ENCODE assay signal across 10 cellular contexts in the genomic region with DNA sequence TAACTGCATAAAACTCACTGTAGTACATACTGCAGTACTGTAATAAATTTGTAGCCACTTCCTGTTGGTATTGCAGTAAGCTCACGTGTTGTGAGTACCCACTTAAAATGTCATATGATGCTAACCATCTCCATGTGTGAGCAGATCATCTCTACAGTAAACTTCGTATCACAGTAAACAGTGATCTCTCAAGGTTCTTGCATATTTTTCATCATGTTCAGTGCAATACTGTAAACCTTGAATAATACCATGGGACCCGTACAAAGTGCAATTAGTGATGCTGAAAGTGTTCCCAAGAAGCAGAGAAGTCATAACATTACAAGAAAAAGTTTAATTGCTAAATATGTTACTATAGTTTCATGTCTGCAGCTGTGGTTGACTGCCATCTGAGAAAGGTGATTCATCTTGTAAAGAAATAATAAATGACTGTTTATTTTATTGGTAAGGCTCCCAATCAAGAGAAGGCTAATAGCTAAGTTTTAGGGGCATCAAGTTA.
A peak's percentile ranks its signal among the peaks of the same experiment; 100 is the strongest.
DNase-seq lines count a peak whose midpoint lies in the region; ATAC-seq and TF ChIP-seq lines count a peak whose summit lies in the region.
"Had no signal": no experiment of that assay in that cellular context is flagged by ENCODE, and none has a peak within 500 bp of the region (broad histone marks: within the 10 kb centered on the region; RNA-seq: fewer than 3 reads in every experiment).

No MANE protein-coding gene starts in this region.

- no peak overlapping the region for H3K27ac Mint-ChIP-seq in glutamatergic neuron (ENCODE audit: unreplicated experiment)

- H3K27me3 Mint-ChIP-seq in glutamatergic neuron (ENCODE audit: unreplicated experiment) = peaks cover 1% of the 10 kb centered on the region

- H3K4me2 ChIP-seq in fibroblast of lung (ENCODE audit: extremely low read depth, insufficient read depth, low read length) = no peak overlapping the region

- peaks cover 4% of the 10 kb centered on the region for H3K4me1 ChIP-seq in fibroblast of lung (ENCODE audit: control insufficient read depth, extremely low read depth, insufficient read depth, low read length)

- no peak overlapping the region for H3K4me3 ChIP-seq in fibroblast of lung (replicated peaks in 1 of 4; ENCODE audit: control extremely low read depth in 1 of 4, insufficient read depth in 1 of 4, low read depth in 3 of 4, low read length in 4 of 4)
- H3K4me3 ChIP-seq in lower leg skin (ENCODE audit: low read depth, poor library complexity, severe bottlenecking) = no peak overlapping the region

- TF ChIP-seq POLR2A in lower leg skin (IDR thresholded peaks at IDR 0.05) = no peak

- ATAC-seq in GM18909 (IDR thresholded peaks at IDR 0.05; ENCODE audit: poor library complexity, unreplicated experiment) (peak; percentile 75), HG03175 (IDR thresholded peaks at IDR 0.05; ENCODE audit: unreplicated experiment) (peak; percentile 71)

- H3K4me1 Mint-ChIP-seq in glutamatergic neuron (ENCODE audit: low read depth, unreplicated experiment) = peaks cover 26% of the 10 kb centered on the region

- H3K27ac ChIP-seq in fibroblast of lung (ENCODE audit: insufficient read depth, low read length) = no peak overlapping the region

- no peak overlapping the region for H2AFZ ChIP-seq in fibroblast of lung (ENCODE audit: low read length)

- TF ChIP-seq CTCF in fibroblast of lung (conservative IDR thresholded peaks at IDR 0.05 in 1 of 2, IDR thresholded peaks at IDR 0.05 in 1 of 2; ENCODE audit: low read depth in 1 of 2, low read length in 2 of 2) = no peak
- no peak for TF ChIP-seq CTCF in lower leg skin (IDR thresholded peaks at IDR 0.05)
- TF ChIP-seq CTCF in glutamatergic neuron (IDR thresholded peaks at IDR 0.05; ENCODE audit: partially characterized antibody, unreplicated experiment) = no peak

- H3K9me3 ChIP-seq in fibroblast of lung (ENCODE audit: control insufficient read depth, insufficient read depth, low read depth, low read length) = no peaks in the 10 kb centered on the region

- H3K4me3 Mint-ChIP-seq in glutamatergic neuron (ENCODE audit: unreplicated experiment) = no peak overlapping the region

- no peaks in the 10 kb centered on the region for H3K9me3 Mint-ChIP-seq in glutamatergic neuron (ENCODE audit: unreplicated experiment)

- no peaks in the 10 kb centered on the region for H3K36me3 ChIP-seq in fibroblast of lung (ENCODE audit: control insufficient read depth, insufficient read depth, low read length)

- H3K27me3 ChIP-seq in fibroblast of lung (ENCODE audit: control insufficient read depth, insufficient read depth, low read length) = no peaks in the 10 kb centered on the region

- DNase-seq in DMS53 (lab: John Stamatoyannopoulos, UW) = peak; percentile 81
- peak; percentile 11 to 40 for DNase-seq in fibroblast of lung (ENCODE audit: low read depth in 2 of 2)
- no peak for DNase-seq in NOMO-1 treated with DMSO at 0.1 percent for 48 hours (lab: John Stamatoyannopoulos, UW; ENCODE audit: unreplicated experiment)
- DNase-seq in lower leg skin (ENCODE audit: low spot score in 2 of 2) = no peak
- DNase-seq in glutamatergic neuron = no peak
- no peak for DNase-seq in ureter (ENCODE audit: low spot score)
- DNase-seq: DMS 273 treated with DMSO at 0.1 percent for 48 hours, Right ventricle myocardium superior had no signal

- no peaks in the 10 kb centered on the region for H3K79me2 ChIP-seq in fibroblast of lung (ENCODE audit: control insufficient read depth, insufficient read depth, low read length)

- WGBS in lower leg skin, 2 donors = 51 to 63% methylated on average over 3 of the region's 3 CpGs

- H3K36me3 Mint-ChIP-seq in glutamatergic neuron (ENCODE audit: unreplicated experiment) = no peaks in the 10 kb centered on the region

- H4K20me1 ChIP-seq in fibroblast of lung (ENCODE audit: control insufficient read depth, extremely low read depth, insufficient read depth, low read length) = no peaks in the 10 kb centered on the region

- H3K9ac ChIP-seq in fibroblast of lung (ENCODE audit: insufficient read depth, low read length) = no peak overlapping the region

- intact Hi-C loops in lower leg skin (cut with DNase I; ENCODE audit: low total_unique reads) = no loop called here

Comparison
In these comparisons a context has a peak if more than half of its experiments do, and no peak if none do; other contexts are left out.
1. DNase-seq: peak in DMS53 (single experiment) and fibroblast of lung (2 of 2); none in NOMO-1 treated with DMSO at 0.1 percent for 48 hours (single experiment), lower leg skin (0 of 2), glutamatergic neuron (single experiment) and ureter (single experiment).